26 cellular contexts compared by ENCODE assay signal in genomic region chr10:130231211-130231850, GRCh38.
"Had no signal": no experiment of that assay in that cellular context is flagged by ENCODE, and none has a peak within 500 bp of the region (broad histone marks: within the 10 kb centered on the region; RNA-seq: fewer than 3 reads in every experiment).

No MANE protein-coding gene starts in this region.

- H3K4me1 ChIP-seq: breast epithelium, esophagus squamous epithelium, heart right ventricle had no signal

- H3K36me3 ChIP-seq: breast epithelium, esophagus squamous epithelium, heart right ventricle had no signal

- H3K27me3 ChIP-seq: esophagus squamous epithelium, heart right ventricle had no signal

- H3K4me3 Mint-ChIP-seq: activated CD4-positive, alpha-beta T cell treated with anti-CD3 and anti-CD28 coated beads for 36 hours; activated CD8-positive, alpha-beta T cell treated with anti-CD3 and anti-CD28 coated beads, Interleukin-2, amount 10 ng/mL, durations not matched to agents 7 days and 5 days; activated naive CD4-positive, alpha-beta T cell treated with anti-CD3 and anti-CD28 coated beads, Interleukin-2, amount 50 U/mL, for 24 hours; activated T-cell treated with anti-CD3 and anti-CD28 coated beads, Interleukin-2, amount 50 U/mL, for 4 hours; activated T-helper 17 cell treated with anti-CD3 and anti-CD28 coated beads, Interleukin-2, amount 50 U/mL, for 72 hours; central memory CD8-positive, alpha-beta T cell; naive thymus-derived CD4-positive, alpha-beta T cell; stimulated activated naive CD8-positive, alpha-beta T cell treated with anti-CD3 and anti-CD28 coated beads, Interleukin-15, Interleukin-2, amounts not matched to agents 100 ng/mL and 50 ng/mL, for 24 hours; T-cell had no signal

- H3K4me1 Mint-ChIP-seq: activated CD4-positive, alpha-beta T cell treated with anti-CD3 and anti-CD28 coated beads for 36 hours; activated naive CD4-positive, alpha-beta T cell treated with anti-CD3 and anti-CD28 coated beads, Interleukin-2, amount 50 U/mL, for 24 hours; central memory CD8-positive, alpha-beta T cell; naive thymus-derived CD4-positive, alpha-beta T cell; T-cell had no signal

- H3K27ac Mint-ChIP-seq: activated CD4-positive, alpha-beta T cell treated with anti-CD3 and anti-CD28 coated beads for 36 hours; activated CD8-positive, alpha-beta T cell treated with anti-CD3 and anti-CD28 coated beads, Interleukin-2, amount 10 ng/mL, durations not matched to agents 7 days and 5 days; activated naive CD4-positive, alpha-beta T cell treated with anti-CD3 and anti-CD28 coated beads, Interleukin-2, amount 50 U/mL, for 24 hours; activated T-helper 17 cell treated with anti-CD3 and anti-CD28 coated beads, Interleukin-2, amount 50 U/mL, for 72 hours; naive thymus-derived CD4-positive, alpha-beta T cell; stimulated activated naive CD8-positive, alpha-beta T cell treated with anti-CD3 and anti-CD28 coated beads, Interleukin-15, Interleukin-2, amounts not matched to agents 100 ng/mL and 50 ng/mL, for 24 hours; T-cell had no signal

- ATAC-seq: activated CD4-positive, alpha-beta T cell treated with anti-CD3 and anti-CD28 coated beads for 36 hours; activated CD8-positive, alpha-beta T cell treated with anti-CD3 and anti-CD28 coated beads, Interleukin-2, amount 10 ng/mL, durations not matched to agents 7 days and 5 days; activated T-cell treated with anti-CD3 and anti-CD28 coated beads, Interleukin-2, amount 50 U/mL, for 4 hours; activated T-helper 17 cell treated with anti-CD3 and anti-CD28 coated beads, Interleukin-2, amount 50 U/mL, for 72 hours; heart right ventricle; left ventricle myocardium superior; naive thymus-derived CD4-positive, alpha-beta T cell; right cardiac atrium; T-cell had no signal

- H3K27ac ChIP-seq: breast epithelium, epithelial cell of prostate, esophagus squamous epithelium, heart right ventricle had no signal

- FAIRE-seq: endometrium had no signal

- H3K27me3 Mint-ChIP-seq: activated CD4-positive, alpha-beta T cell treated with anti-CD3 and anti-CD28 coated beads for 36 hours; activated naive CD4-positive, alpha-beta T cell treated with anti-CD3 and anti-CD28 coated beads, Interleukin-2, amount 50 U/mL, for 24 hours; activated T-helper 17 cell treated with anti-CD3 and anti-CD28 coated beads, Interleukin-2, amount 50 U/mL, for 72 hours; central memory CD8-positive, alpha-beta T cell; naive thymus-derived CD4-positive, alpha-beta T cell; stimulated activated naive CD8-positive, alpha-beta T cell treated with anti-CD3 and anti-CD28 coated beads, Interleukin-15, Interleukin-2, amounts not matched to agents 100 ng/mL and 50 ng/mL, for 24 hours; T-cell had no signal

- H3K4me3 ChIP-seq: breast epithelium, esophagus squamous epithelium, heart right ventricle had no signal

- DNase-seq: activated CD4-positive, alpha-beta T cell treated with anti-CD3 and anti-CD28 coated beads for 36 hours; activated CD4-positive, CD25-positive, alpha-beta regulatory T cell; activated CD8-positive, alpha-beta T cell treated with anti-CD3 and anti-CD28 coated beads, Interleukin-2, amount 10 ng/mL, durations not matched to agents 7 days and 5 days; activated T-cell treated with anti-CD3 and anti-CD28 coated beads, Interleukin-2, amount 50 U/mL, for 4 hours; dermis blood vessel endothelial cell; effector CD4-positive, alpha-beta T cell; esophagus squamous epithelium; foreskin melanocyte; heart right ventricle; left ventricle myocardium superior; mammary epithelial cell; midbrain; naive thymus-derived CD4-positive, alpha-beta T cell; nucleus accumbens; right cardiac atrium; stimulated activated CD4-positive, alpha-beta T cell treated with anti-CD3 and anti-CD28 coated beads, Interleukin-12 subunit alpha, Interleukin-12 subunit beta, amount 100 ng/mL, for 4 hours; stimulated activated CD4-positive, alpha-beta T cell treated with anti-CD3 and anti-CD28 coated beads, Interleukin-4, amount 100 ng/mL, for 1 hour; substantia nigra; T-cell had no signal
